In genomic region chrX:117835034-117835433, GRCh38 we compare ENCODE assay signal across 17 cellular contexts.
"Had no signal": no experiment of that assay in that cellular context is flagged by ENCODE, and none has a peak within 500 bp of the region (broad histone marks: within the 10 kb centered on the region; RNA-seq: fewer than 3 reads in every experiment).

No MANE protein-coding gene starts in this region.

- H3K36me3 ChIP-seq: adrenal gland, esophagus muscularis mucosa, left lung, prostate gland, suprapubic skin, transverse colon had no signal

- H3K27me3 ChIP-seq: adrenal gland, esophagus muscularis mucosa, left lung, suprapubic skin, transverse colon had no signal

- ATAC-seq: activated naive CD4-positive, alpha-beta T cell treated with anti-CD3 and anti-CD28 coated beads, Interleukin-2, amount 50 U/mL, for 72 hours; left lung; naive thymus-derived CD4-positive, alpha-beta T cell had no signal

- H3K9me3 ChIP-seq: adrenal gland, prostate gland, suprapubic skin, transverse colon had no signal

- FAIRE-seq: bronchial epithelial cell, endothelial cell of umbilical vein had no signal

- H3K27ac ChIP-seq: adrenal gland, esophagus muscularis mucosa, left lung, prostate gland, suprapubic skin, transverse colon had no signal

- H3K4me1 ChIP-seq: adrenal gland, esophagus muscularis mucosa, left lung, prostate gland, suprapubic skin, transverse colon had no signal

- DNase-seq: activated B cell treated with CpG ODN at 0.5 μM for 24 hours; activated CD4-positive, alpha-beta memory T cell treated with anti-CD3 and anti-CD28 coated beads for 36 hours; activated CD4-positive, alpha-beta T cell treated with anti-CD3 and anti-CD28 coated beads for 4 hours; activated gamma-delta T cell treated with Interleukin-2 at 50 U/mL for 16 hours; activated T-cell treated with anti-CD3 and anti-CD28 coated beads for 4 hours; effector CD4-positive, alpha-beta T cell; islet precursor cell; left lung; naive thymus-derived CD4-positive, alpha-beta T cell; transverse colon had no signal

- H3K4me3 ChIP-seq: adrenal gland, esophagus muscularis mucosa, left lung, prostate gland, suprapubic skin, transverse colon had no signal
